In the genomic region with DNA sequence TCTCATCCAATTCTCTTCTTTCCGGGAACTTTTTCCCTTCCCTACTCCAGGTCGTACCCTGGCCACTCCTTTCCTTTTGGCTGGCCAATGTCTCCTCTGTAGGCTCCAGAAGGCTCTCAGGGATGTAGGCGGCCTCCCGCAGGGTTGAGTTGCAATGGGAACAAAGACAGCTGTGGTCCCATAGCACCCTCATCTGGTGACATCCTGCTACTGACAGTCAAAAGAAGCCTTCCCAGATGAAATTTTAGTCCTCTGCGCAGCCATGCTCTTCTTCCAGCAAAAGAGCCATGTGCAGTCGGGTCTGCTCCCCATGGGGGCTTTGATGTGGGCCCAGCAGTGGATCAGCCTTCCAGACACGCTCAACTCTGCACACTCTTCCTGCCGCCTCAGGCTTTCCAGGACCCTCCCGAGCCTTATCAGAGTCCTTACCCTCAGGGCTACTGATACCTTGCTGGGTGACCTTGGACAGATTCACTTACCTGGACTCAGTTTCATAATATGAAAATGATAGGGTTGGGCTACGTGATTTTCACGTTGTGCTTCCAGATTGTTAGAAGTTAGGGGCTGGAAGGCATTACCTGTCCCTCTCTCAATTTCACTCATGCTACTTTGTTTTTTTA, we compare ENCODE assay signal across 8 cellular contexts. TPM values are rescaled to one million over a fixed set of nuclear protein-coding genes. Genes with fewer than 3 reads are reported as not detected.
DNase-seq lines count a peak whose midpoint lies in the region; ATAC-seq and TF ChIP-seq lines count a peak whose summit lies in the region.

No MANE protein-coding gene starts in this region.

- H3K27me3 Mint-ChIP-seq in memory B cell = no peaks in the 10 kb centered on the region

- no peaks in the 10 kb centered on the region for H3K9me3 Mint-ChIP-seq in memory B cell

- H3K4me3 ChIP-seq in MM.1S (ENCODE audit: low read length) = no peak overlapping the region
- no peak overlapping the region for H3K4me3 ChIP-seq in colonic mucosa

- no peaks in the 10 kb centered on the region for H3K79me2 ChIP-seq in MM.1S (ENCODE audit: low read length)

- H3K36me3 Mint-ChIP-seq in memory B cell = no peaks in the 10 kb centered on the region

- peak; percentile 47 for ATAC-seq in memory B cell (ENCODE audit: low read depth)
- ATAC-seq in HG02571 (IDR thresholded peaks at IDR 0.05; ENCODE audit: unreplicated experiment) = no peak
- ATAC-seq in GM19023 (IDR thresholded peaks at IDR 0.05; ENCODE audit: unreplicated experiment) = no peak

- intact Hi-C loops in colonic mucosa (cut with DNase I) = no loop called here

- H3K9me3 ChIP-seq in MM.1S (replicated peaks; ENCODE audit: insufficient read depth, low read length) (no peaks in the 10 kb centered on the region), colonic mucosa (no peaks in the 10 kb centered on the region)

- H3K36me3 ChIP-seq in MM.1S (replicated peaks; ENCODE audit: insufficient read depth, low read length) (no peaks in the 10 kb centered on the region), colonic mucosa (no peaks in the 10 kb centered on the region)

- H3K27ac Mint-ChIP-seq in memory B cell = no peak overlapping the region

- no peaks in the 10 kb centered on the region for H3F3A ChIP-seq in MM.1S (ENCODE audit: insufficient read depth, low read length)

- H3K9ac ChIP-seq in MM.1S (ENCODE audit: low read length) (no peak overlapping the region), colonic mucosa (ENCODE audit: low read depth in 2 of 2, low read length in 2 of 2) (peak overlapping the region in 1 of 2 donors; percentile 12)

- H3K4me1 ChIP-seq in MM.1S (ENCODE audit: low read length) (no peaks in the 10 kb centered on the region), colonic mucosa (no peaks in the 10 kb centered on the region)

- no peaks in the 10 kb centered on the region for H3K9me2 ChIP-seq in MM.1S (replicated peaks; ENCODE audit: insufficient read depth, low read length)

- no peak overlapping the region for H3K4me2 ChIP-seq in MM.1S (ENCODE audit: low read depth, low read length)

- TF ChIP-seq CTCF in MM.1S (IDR thresholded peaks at IDR 0.05; ENCODE audit: low read length) = peak; percentile 65
- TF ChIP-seq CTCF in colonic mucosa (IDR thresholded peaks at IDR 0.05) = peak; percentile 55

- no peak overlapping the region for H2AFZ ChIP-seq in MM.1S (ENCODE audit: low read length)

- DNase-seq in NCI-H524 (lab: John Stamatoyannopoulos, UW) (peak; percentile 12 to 70), NCI-H524 treated with DMSO at 0.1 percent for 48 hours (lab: John Stamatoyannopoulos, UW) (no peak), MM.1S (no peak), T-helper 2 cell (peak in 3 of 5 experiments; percentile 16 to 49 (median 20)), colonic mucosa (peak; percentile 52), memory B cell (ENCODE audit: low spot score in 2 of 2) (peak in 1 of 2 donors; percentile 28)

- H3K27ac ChIP-seq in MM.1S (ENCODE audit: low read length) = no peak overlapping the region
- H3K27ac ChIP-seq in colonic mucosa = no peak overlapping the region

- H3K27me3 ChIP-seq in MM.1S (replicated peaks; ENCODE audit: insufficient read depth, low read length) = no peaks in the 10 kb centered on the region
- no peaks in the 10 kb centered on the region for H3K27me3 ChIP-seq in colonic mucosa

- peaks cover 6% of the 10 kb centered on the region for H3K4me1 Mint-ChIP-seq in memory B cell

- H4K20me1 ChIP-seq in MM.1S (ENCODE audit: insufficient read depth, low read length) = no peaks in the 10 kb centered on the region

- H3K4me3 Mint-ChIP-seq in memory B cell = no peak overlapping the region

RNA-seq across cellular contexts. Expression of a gene that starts 5.5 kb away (rescaled TPM):
- not detected for total RNA-seq in colonic mucosa

RNA-seq across cellular contexts. Expression of a gene that starts 28.0 kb away (rescaled TPM):
- 1 to 10 TPM; 6.7 to 6.8 TPM for total RNA-seq in colonic mucosa

RNA-seq across cellular contexts. Expression of a gene that starts 39.2 kb away (rescaled TPM):
- total RNA-seq in colonic mucosa = 10 to 100 TPM; 24.7 to 27.1 TPM

Comparison
In these comparisons a context has a peak if more than half of its experiments do, and no peak if none do; other contexts are left out.
1. DNase-seq: peak in NCI-H524 (2 of 2), T-helper 2 cell (3 of 5) and colonic mucosa (single experiment); none in NCI-H524 treated with DMSO at 0.1 percent for 48 hours (single experiment) and MM.1S (single experiment).